33 cellular contexts compared by ENCODE assay signal in genomic region chr4:10396181-10396580, GRCh38.
"Had no signal": no experiment of that assay in that cellular context is flagged by ENCODE, and none has a peak within 500 bp of the region (broad histone marks: within the 10 kb centered on the region; RNA-seq: fewer than 3 reads in every experiment).

No MANE protein-coding gene starts in this region.

- H3K27ac Mint-ChIP-seq: activated CD4-positive, alpha-beta T cell treated with anti-CD3 and anti-CD28 coated beads for 36 hours; activated naive CD4-positive, alpha-beta T cell treated with anti-CD3 and anti-CD28 coated beads, Interleukin-2, amount 50 U/mL, for 24 hours; activated T-helper 17 cell treated with anti-CD3 and anti-CD28 coated beads, Interleukin-2, amount 50 U/mL, for 72 hours; effector memory CD8-positive, alpha-beta T cell; stimulated activated naive CD8-positive, alpha-beta T cell treated with anti-CD3 and anti-CD28 coated beads, Interleukin-15, amount 100 ng/mL, for 72 hours; T-helper 2 cell treated with Interferon-gamma antibody and Interleukin-4, amounts not matched to agents 5 μg/mL and 100 μg/mL, for 36 hours had no signal

- H3K4me3 Mint-ChIP-seq: activated CD4-positive, alpha-beta T cell treated with anti-CD3 and anti-CD28 coated beads for 36 hours; activated naive CD4-positive, alpha-beta T cell treated with anti-CD3 and anti-CD28 coated beads, Interleukin-2, amount 50 U/mL, for 24 hours; activated T-cell treated with anti-CD3 and anti-CD28 coated beads, Interleukin-2, amount 50 U/mL, for 4 hours; activated T-helper 17 cell treated with anti-CD3 and anti-CD28 coated beads, Interleukin-2, amount 50 U/mL, for 72 hours; effector memory CD8-positive, alpha-beta T cell; neural crest cell; stimulated activated naive CD8-positive, alpha-beta T cell treated with anti-CD3 and anti-CD28 coated beads, Interleukin-15, amount 100 ng/mL, for 72 hours; T-helper 2 cell treated with Interferon-gamma antibody and Interleukin-4, amounts not matched to agents 5 μg/mL and 100 μg/mL, for 36 hours had no signal

- H3K4me1 Mint-ChIP-seq: activated CD4-positive, alpha-beta T cell treated with anti-CD3 and anti-CD28 coated beads for 36 hours; activated naive CD4-positive, alpha-beta T cell treated with anti-CD3 and anti-CD28 coated beads, Interleukin-2, amount 50 U/mL, for 24 hours; activated T-helper 17 cell treated with anti-CD3 and anti-CD28 coated beads, Interleukin-2, amount 50 U/mL, for 72 hours; neural crest cell; stimulated activated naive CD8-positive, alpha-beta T cell treated with anti-CD3 and anti-CD28 coated beads, Interleukin-15, amount 100 ng/mL, for 72 hours had no signal

- H3K27ac ChIP-seq: adrenal gland, body of pancreas, coronary artery, dorsolateral prefrontal cortex, esophagus muscularis mucosa, pancreas, prostate gland, skin epidermis, thyroid gland, upper lobe of right lung had no signal

- H3K27me3 Mint-ChIP-seq: activated naive CD4-positive, alpha-beta T cell treated with anti-CD3 and anti-CD28 coated beads, Interleukin-2, amount 50 U/mL, for 24 hours; activated T-helper 17 cell treated with anti-CD3 and anti-CD28 coated beads, Interleukin-2, amount 50 U/mL, for 72 hours; stimulated activated naive CD8-positive, alpha-beta T cell treated with anti-CD3 and anti-CD28 coated beads, Interleukin-15, amount 100 ng/mL, for 72 hours had no signal

- H3K36me3 ChIP-seq: adrenal gland, esophagus muscularis mucosa, pancreas, prostate gland, thyroid gland, upper lobe of right lung had no signal

- DNase-seq: activated CD4-positive, alpha-beta T cell treated with anti-CD3 and anti-CD28 coated beads for 36 hours; activated CD4-positive, alpha-beta T cell treated with anti-CD3 and anti-CD28 coated beads, Interleukin-2, amount 50 U/mL, for 48 hours; activated CD4-positive, CD25-positive, alpha-beta regulatory T cell; activated gamma-delta T cell treated with Interleukin-2 at 50 U/mL for 16 hours; activated T-cell treated with anti-CD3 and anti-CD28 coated beads, Interleukin-2, amount 50 U/mL, for 4 hours; adrenal gland; aorta; body of pancreas; dorsolateral prefrontal cortex; effector memory CD8-positive, alpha-beta T cell; glutamatergic neuron; left cardiac atrium; midbrain; naive thymus-derived CD4-positive, alpha-beta T cell; nucleus accumbens; pancreas; retina; stimulated activated CD4-positive, alpha-beta T cell treated with anti-CD3 and anti-CD28 coated beads, Interleukin-12 subunit alpha, Interleukin-12 subunit beta, amount 100 ng/mL, for 4 hours; stimulated activated CD4-positive, alpha-beta T cell treated with anti-CD3 and anti-CD28 coated beads, Interleukin-4, amount 100 ng/mL, for 1 hour; stimulated activated naive CD8-positive, alpha-beta T cell treated with anti-CD3 and anti-CD28 coated beads, Interleukin-15, amount 100 ng/mL, for 72 hours; substantia nigra; T-helper 1 cell; thyroid gland; upper lobe of right lung had no signal

- H3K4me1 ChIP-seq: adrenal gland, body of pancreas, esophagus muscularis mucosa, pancreas, prostate gland, thyroid gland, upper lobe of right lung had no signal

- H3K9me3 Mint-ChIP-seq: activated naive CD4-positive, alpha-beta T cell treated with anti-CD3 and anti-CD28 coated beads, Interleukin-2, amount 50 U/mL, for 24 hours; effector memory CD8-positive, alpha-beta T cell; neural crest cell; stimulated activated naive CD8-positive, alpha-beta T cell treated with anti-CD3 and anti-CD28 coated beads, Interleukin-15, amount 100 ng/mL, for 72 hours had no signal

- H3K36me3 Mint-ChIP-seq: activated naive CD4-positive, alpha-beta T cell treated with anti-CD3 and anti-CD28 coated beads, Interleukin-2, amount 50 U/mL, for 24 hours had no signal

- ATAC-seq: activated CD4-positive, alpha-beta T cell treated with anti-CD3 and anti-CD28 coated beads for 36 hours; activated T-cell treated with anti-CD3 and anti-CD28 coated beads, Interleukin-2, amount 50 U/mL, for 4 hours; activated T-helper 17 cell treated with anti-CD3 and anti-CD28 coated beads, Interleukin-2, amount 50 U/mL, for 72 hours; body of pancreas; effector memory CD8-positive, alpha-beta T cell; left cardiac atrium; pancreas; sciatic nerve; stimulated activated naive CD8-positive, alpha-beta T cell treated with anti-CD3 and anti-CD28 coated beads, Interleukin-15, amount 100 ng/mL, for 72 hours; upper lobe of right lung had no signal

- H3K4me3 ChIP-seq: adrenal gland, body of pancreas, coronary artery, dorsolateral prefrontal cortex, esophagus muscularis mucosa, pancreas, prostate gland, skin epidermis, thyroid gland, upper lobe of right lung had no signal

- H3K27me3 ChIP-seq: adrenal gland, body of pancreas, esophagus muscularis mucosa, pancreas, thyroid gland, upper lobe of right lung had no signal

- H3K9me3 ChIP-seq: adrenal gland, body of pancreas, pancreas, prostate gland, thyroid gland had no signal
